Comparison of ENCODE assay signal across 3 cellular contexts in the genomic region with DNA sequence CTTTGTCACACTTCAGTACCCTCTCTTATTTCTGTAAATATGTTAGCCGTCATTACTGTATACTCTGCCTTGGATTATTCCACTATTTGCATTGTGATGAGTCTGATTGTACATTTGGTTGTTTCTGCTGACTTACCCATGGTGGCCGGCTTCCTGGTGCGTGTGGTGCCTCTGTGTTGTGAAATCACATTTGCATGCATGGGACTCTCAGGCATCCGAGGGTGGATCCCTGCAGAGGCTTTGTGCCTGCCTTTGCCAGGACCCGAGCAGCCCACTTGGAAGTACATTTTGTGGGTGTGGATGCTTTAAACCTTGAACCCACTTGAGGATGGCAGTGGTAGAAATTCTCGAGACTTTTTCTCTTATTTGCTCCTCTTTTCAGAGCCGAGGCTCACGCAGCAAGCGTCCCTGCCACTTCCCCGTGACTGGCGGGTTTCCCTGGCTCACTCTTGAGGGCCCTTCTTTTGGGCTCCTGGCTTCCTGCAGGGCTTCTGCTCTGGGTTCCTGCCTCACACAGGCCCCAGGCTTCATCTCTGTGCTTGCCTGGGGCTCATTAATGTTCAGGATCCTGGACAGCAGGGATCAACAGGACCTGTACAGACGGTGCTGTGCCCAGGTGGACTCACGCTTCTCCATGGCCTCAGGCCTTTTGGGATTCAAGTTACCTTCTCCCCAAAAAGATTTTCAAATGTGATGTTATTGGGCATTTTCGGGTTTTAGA.
TF ChIP-seq lines count a peak whose summit lies in the region.

No MANE protein-coding gene starts in this region.

TF ChIP-seq in SK-N-SH, 30 proteins besides CTCF, POLR2A, EP300 and RAD21:
- no peak for TF ChIP-seq FOSL2 (IDR thresholded peaks at IDR 0.05; ENCODE audit: borderline replicate concordance, low read depth)
- TF ChIP-seq MEF2A (IDR thresholded peaks at IDR 0.05; ENCODE audit: borderline replicate concordance, low read depth) = no peak
- TF ChIP-seq CHD2 (IDR thresholded peaks at IDR 0.05; ENCODE audit: low read length, partially characterized antibody) = no peak
- TF ChIP-seq ELF1 (IDR thresholded peaks at IDR 0.05) = no peak
- no peak for TF ChIP-seq JUND (IDR thresholded peaks at IDR 0.05)
- TF ChIP-seq, protein P1, sequence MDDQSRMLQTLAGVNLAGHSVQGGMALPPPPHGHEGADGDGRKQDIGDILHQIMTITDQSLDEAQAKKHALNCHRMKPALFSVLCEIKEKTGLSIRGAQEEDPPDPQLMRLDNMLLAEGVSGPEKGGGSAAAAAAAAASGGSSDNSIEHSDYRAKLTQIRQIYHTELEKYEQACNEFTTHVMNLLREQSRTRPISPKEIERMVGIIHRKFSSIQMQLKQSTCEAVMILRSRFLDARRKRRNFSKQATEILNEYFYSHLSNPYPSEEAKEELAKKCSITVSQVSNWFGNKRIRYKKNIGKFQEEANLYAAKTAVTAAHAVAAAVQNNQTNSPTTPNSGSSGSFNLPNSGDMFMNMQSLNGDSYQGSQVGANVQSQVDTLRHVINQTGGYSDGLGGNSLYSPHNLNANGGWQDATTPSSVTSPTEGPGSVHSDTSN (IDR thresholded peaks at IDR 0.05) = no peak
- TF ChIP-seq GATA2 (CRISPR knock-in tag; IDR thresholded peaks at IDR 0.05) = no peak
- TF ChIP-seq SMC3 (IDR thresholded peaks at IDR 0.05; ENCODE audit: low read depth, low read length) = no peak
- TF ChIP-seq FOXJ3 (CRISPR knock-in tag; IDR thresholded peaks at IDR 0.05) = no peak
- TF ChIP-seq NRF1 (IDR thresholded peaks at IDR 0.05; ENCODE audit: low read depth, low read length) = no peak
- no peak for TF ChIP-seq GABPA (IDR thresholded peaks at IDR 0.05; ENCODE audit: low read depth)
- TF ChIP-seq TEAD4 (IDR thresholded peaks at IDR 0.05; ENCODE audit: borderline replicate concordance, insufficient read depth) = no peak
- no peak for TF ChIP-seq FOXM1 (IDR thresholded peaks at IDR 0.05; ENCODE audit: low read depth)
- no peak for TF ChIP-seq NFIC (IDR thresholded peaks at IDR 0.05; ENCODE audit: borderline replicate concordance)
- TF ChIP-seq POLR2AphosphoS5 (IDR thresholded peaks at IDR 0.05; ENCODE audit: low read depth, low read length) = no peak
- no peak for TF ChIP-seq TCF12 (IDR thresholded peaks at IDR 0.05)
- TF ChIP-seq YY1 (IDR thresholded peaks at IDR 0.05; ENCODE audit: low read depth) = no peak
- no peak for TF ChIP-seq RCOR1 (IDR thresholded peaks at IDR 0.05; ENCODE audit: low read length)
- TF ChIP-seq, protein P2, sequence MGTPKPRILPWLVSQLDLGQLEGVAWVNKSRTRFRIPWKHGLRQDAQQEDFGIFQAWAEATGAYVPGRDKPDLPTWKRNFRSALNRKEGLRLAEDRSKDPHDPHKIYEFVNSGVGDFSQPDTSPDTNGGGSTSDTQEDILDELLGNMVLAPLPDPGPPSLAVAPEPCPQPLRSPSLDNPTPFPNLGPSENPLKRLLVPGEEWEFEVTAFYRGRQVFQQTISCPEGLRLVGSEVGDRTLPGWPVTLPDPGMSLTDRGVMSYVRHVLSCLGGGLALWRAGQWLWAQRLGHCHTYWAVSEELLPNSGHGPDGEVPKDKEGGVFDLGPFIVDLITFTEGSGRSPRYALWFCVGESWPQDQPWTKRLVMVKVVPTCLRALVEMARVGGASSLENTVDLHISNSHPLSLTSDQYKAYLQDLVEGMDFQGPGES (IDR thresholded peaks at IDR 0.05; ENCODE audit: low read depth, low read length) = no peak
- no peak for TF ChIP-seq TAF1 (IDR thresholded peaks at IDR 0.05; ENCODE audit: borderline replicate concordance, low read depth, low read length)
TF ChIP-seq in SK-N-SH: peak in this region for 0.

TF ChIP-seq in SK-N-SH treated with all-trans-retinoic acid at 6 μM for 48 hours, 23 proteins besides CTCF, POLR2A, EP300 and RAD21:
- TF ChIP-seq, protein P3, sequence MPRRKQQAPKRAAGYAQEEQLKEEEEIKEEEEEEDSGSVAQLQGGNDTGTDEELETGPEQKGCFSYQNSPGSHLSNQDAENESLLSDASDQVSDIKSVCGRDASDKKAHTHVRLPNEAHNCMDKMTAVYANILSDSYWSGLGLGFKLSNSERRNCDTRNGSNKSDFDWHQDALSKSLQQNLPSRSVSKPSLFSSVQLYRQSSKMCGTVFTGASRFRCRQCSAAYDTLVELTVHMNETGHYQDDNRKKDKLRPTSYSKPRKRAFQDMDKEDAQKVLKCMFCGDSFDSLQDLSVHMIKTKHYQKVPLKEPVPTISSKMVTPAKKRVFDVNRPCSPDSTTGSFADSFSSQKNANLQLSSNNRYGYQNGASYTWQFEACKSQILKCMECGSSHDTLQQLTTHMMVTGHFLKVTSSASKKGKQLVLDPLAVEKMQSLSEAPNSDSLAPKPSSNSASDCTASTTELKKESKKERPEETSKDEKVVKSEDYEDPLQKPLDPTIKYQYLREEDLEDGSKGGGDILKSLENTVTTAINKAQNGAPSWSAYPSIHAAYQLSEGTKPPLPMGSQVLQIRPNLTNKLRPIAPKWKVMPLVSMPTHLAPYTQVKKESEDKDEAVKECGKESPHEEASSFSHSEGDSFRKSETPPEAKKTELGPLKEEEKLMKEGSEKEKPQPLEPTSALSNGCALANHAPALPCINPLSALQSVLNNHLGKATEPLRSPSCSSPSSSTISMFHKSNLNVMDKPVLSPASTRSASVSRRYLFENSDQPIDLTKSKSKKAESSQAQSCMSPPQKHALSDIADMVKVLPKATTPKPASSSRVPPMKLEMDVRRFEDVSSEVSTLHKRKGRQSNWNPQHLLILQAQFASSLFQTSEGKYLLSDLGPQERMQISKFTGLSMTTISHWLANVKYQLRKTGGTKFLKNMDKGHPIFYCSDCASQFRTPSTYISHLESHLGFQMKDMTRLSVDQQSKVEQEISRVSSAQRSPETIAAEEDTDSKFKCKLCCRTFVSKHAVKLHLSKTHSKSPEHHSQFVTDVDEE (CRISPR knock-in tag; IDR thresholded peaks at IDR 0.05) = no peak

TF ChIP-seq in K562, 482 proteins besides CTCF, POLR2A, EP300 and RAD21 (continued from another document):
- TF ChIP-seq, protein P4, sequence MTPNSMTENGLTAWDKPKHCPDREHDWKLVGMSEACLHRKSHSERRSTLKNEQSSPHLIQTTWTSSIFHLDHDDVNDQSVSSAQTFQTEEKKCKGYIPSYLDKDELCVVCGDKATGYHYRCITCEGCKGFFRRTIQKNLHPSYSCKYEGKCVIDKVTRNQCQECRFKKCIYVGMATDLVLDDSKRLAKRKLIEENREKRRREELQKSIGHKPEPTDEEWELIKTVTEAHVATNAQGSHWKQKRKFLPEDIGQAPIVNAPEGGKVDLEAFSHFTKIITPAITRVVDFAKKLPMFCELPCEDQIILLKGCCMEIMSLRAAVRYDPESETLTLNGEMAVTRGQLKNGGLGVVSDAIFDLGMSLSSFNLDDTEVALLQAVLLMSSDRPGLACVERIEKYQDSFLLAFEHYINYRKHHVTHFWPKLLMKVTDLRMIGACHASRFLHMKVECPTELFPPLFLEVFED (CRISPR knock-in tag; conservative IDR thresholded peaks at IDR 0.05) = no peak
- peak; percentile 37; the same call in 1 of the 2 replicates for TF ChIP-seq CEBPB (tag; IDR thresholded peaks at IDR 0.05)
